18 cellular contexts compared by ENCODE assay signal in the genomic region with DNA sequence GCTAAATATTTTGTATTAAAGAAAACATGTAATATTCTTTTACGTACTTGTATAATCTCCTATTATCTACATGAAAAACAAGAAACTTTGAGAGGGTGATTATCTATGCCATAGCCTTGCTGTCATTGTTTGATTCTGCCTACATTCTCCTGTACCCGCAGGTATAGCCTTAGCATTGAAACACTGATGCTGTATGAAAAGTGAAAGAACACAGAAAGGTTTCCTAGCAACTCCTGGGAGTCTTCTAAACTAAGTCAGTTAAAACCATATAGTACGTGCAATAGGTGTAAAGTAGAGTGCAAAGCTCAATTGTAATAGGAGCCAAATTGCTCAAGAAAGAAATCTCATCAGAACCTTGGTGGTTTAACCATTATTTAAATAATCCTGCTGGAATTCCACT.
DNase-seq lines count a peak whose midpoint lies in the region; ATAC-seq and TF ChIP-seq lines count a peak whose summit lies in the region.
"Had no signal": no experiment of that assay in that cellular context is flagged by ENCODE, and none has a peak within 500 bp of the region (broad histone marks: within the 10 kb centered on the region; RNA-seq: fewer than 3 reads in every experiment).

No MANE protein-coding gene starts in this region.

- peak overlapping the region; percentile 82 for H3K27ac ChIP-seq in A673 (ENCODE audit: low read depth, low read length, poor library complexity, severe bottlenecking)
- H3K27ac ChIP-seq in OCI-LY3 (ENCODE audit: low read length), result no peak overlapping the region
- no peak overlapping the region for H3K27ac ChIP-seq in right cardiac atrium (ENCODE audit: low read length)

- peaks cover 13% of the 10 kb centered on the region for H3K9me3 ChIP-seq in A673 (ENCODE audit: low read depth, low read length, poor library complexity, severe bottlenecking)
- H3K9me3 ChIP-seq in OCI-LY3 (ENCODE audit: insufficient read depth, low read length), result no peaks in the 10 kb centered on the region
- H3K9me3 ChIP-seq in right cardiac atrium (ENCODE audit: control insufficient read depth, low read length), result no peaks in the 10 kb centered on the region
- H3K9me3 ChIP-seq: BE2C had no signal

- BruUV-seq in A673 (replicated peaks; lab: Mats Ljungman, UMichigan), result no TSS peak

- H3K36me3 ChIP-seq in A673 (ENCODE audit: insufficient read depth, low read length, poor library complexity, severe bottlenecking), result peaks cover 11% of the 10 kb centered on the region
- no peaks in the 10 kb centered on the region for H3K36me3 ChIP-seq in OCI-LY3 (replicated peaks; ENCODE audit: low read depth, low read length)
- H3K36me3 ChIP-seq: BE2C had no signal

- CTCF ChIA-PET in A673 (lab: Charles Lee), result no interaction called here

- TF ChIP-seq CTCF in A673 (conservative IDR thresholded peaks at IDR 0.05; ENCODE audit: low read depth, low read length), result no peak
- TF ChIP-seq CTCF in OCI-LY3 (IDR thresholded peaks at IDR 0.05; ENCODE audit: low read depth, low read length), result no peak
- no peak for TF ChIP-seq CTCF in nephron (IDR thresholded peaks at IDR 0.05; ENCODE audit: unreplicated experiment in 3 of 3)

- H3K27me3 Mint-ChIP-seq in nephron (ENCODE audit: low read depth), result no peaks in the 10 kb centered on the region
- H3K27me3 Mint-ChIP-seq: CD4-positive, CD25-positive, alpha-beta regulatory T cell; CD8-positive, alpha-beta memory T cell had no signal

- ATAC-seq in right cardiac atrium, result no peak
- ATAC-seq: GM23338 had no signal

- 81% methylated on average over 3 of the region's 3 CpGs for WGBS in right cardiac atrium

- intact Hi-C loops in A673 (cut with micrococcal nuclease; ENCODE audit: unreplicated experiment) (loop anchor here (5.0 to 10.0 kb wide), 2 partner anchors 324 to 486 kb away; no protein-coding TSS in a partner anchor), right cardiac atrium (cut with DNase I) (no loop called here)

- H4K20me1 ChIP-seq in OCI-LY3 (ENCODE audit: insufficient read depth, low read length), result no peaks in the 10 kb centered on the region

- no peaks in the 10 kb centered on the region for H3K79me2 ChIP-seq in OCI-LY3 (ENCODE audit: low read length)

- peak overlapping the region; percentile 20 to 89 (median 69) for H3K27ac Mint-ChIP-seq in nephron
- H3K27ac Mint-ChIP-seq: CD4-positive, CD25-positive, alpha-beta regulatory T cell; CD8-positive, alpha-beta memory T cell; GM23338 had no signal

- H3K4me1 Mint-ChIP-seq in nephron, result peaks cover 6% of the 10 kb centered on the region
- H3K4me1 Mint-ChIP-seq: CD4-positive, CD25-positive, alpha-beta regulatory T cell; CD8-positive, alpha-beta memory T cell had no signal

- DNase-seq in A673 (ENCODE audit: low spot score), result peak; percentile 11
- peak; percentile 1 for DNase-seq in ELR (ENCODE audit: low read depth)
- DNase-seq in right cardiac atrium, result no peak
- no peak for DNase-seq in inferior parietal cortex (ENCODE audit: extremely low spot score)
- no peak for DNase-seq in NCI-H82 treated with DMSO at 0.1 percent for 48 hours (lab: John Stamatoyannopoulos, UW; ENCODE audit: unreplicated experiment)
- DNase-seq: ACHN; BE2C; C1 segment of cervical spinal cord; CD4-positive, CD25-positive, alpha-beta regulatory T cell; CD8-positive, alpha-beta memory T cell; COR-L47; DMS 273 treated with DMSO at 0.1 percent for 48 hours; DMS53; GDM1; HCEC 1CT had no signal

- H3K9me3 Mint-ChIP-seq in nephron, result no peaks in the 10 kb centered on the region

- no peaks in the 10 kb centered on the region for H3K36me3 Mint-ChIP-seq in nephron (ENCODE audit: low read depth)
- H3K36me3 Mint-ChIP-seq: CD4-positive, CD25-positive, alpha-beta regulatory T cell; CD8-positive, alpha-beta memory T cell had no signal

- H3K4me2 ChIP-seq in OCI-LY3 (ENCODE audit: low read length), result no peak overlapping the region; the same call in 1 of the 2 replicates
- H3K4me2 ChIP-seq: GM23338 had no signal

- 0 out of 2 replicates have a peak overlapping the region, but pooled peaks have one; percentile 6 for H2AFZ ChIP-seq in OCI-LY3 (ENCODE audit: low read depth, low read length)
- H2AFZ ChIP-seq: GM23338 had no signal

- no peak overlapping the region for H3K4me3 Mint-ChIP-seq in nephron
- H3K4me3 Mint-ChIP-seq: CD4-positive, CD25-positive, alpha-beta regulatory T cell; CD8-positive, alpha-beta memory T cell; GM23338 had no signal

- H3K4me1 ChIP-seq in A673 (ENCODE audit: insufficient read depth, low read length, poor library complexity, severe bottlenecking), result peaks cover 21% of the 10 kb centered on the region
- H3K4me1 ChIP-seq in OCI-LY3 (ENCODE audit: low read length), result no peaks in the 10 kb centered on the region
- H3K4me1 ChIP-seq in right cardiac atrium (ENCODE audit: control insufficient read depth, insufficient read depth, low read length), result no peaks in the 10 kb centered on the region

- no peak overlapping the region for H3K4me3 ChIP-seq in A673 (ENCODE audit: low read depth, low read length, poor library complexity, severe bottlenecking)
- H3K4me3 ChIP-seq in OCI-LY3 (ENCODE audit: low read length), result no peak overlapping the region
- no peak overlapping the region for H3K4me3 ChIP-seq in right cardiac atrium (ENCODE audit: low read length)
- H3K4me3 ChIP-seq: GM23338 had no signal

- no peak overlapping the region for H3K9ac ChIP-seq in OCI-LY3 (ENCODE audit: low read length)

- H3K27me3 ChIP-seq in A673 (replicated peaks; ENCODE audit: insufficient read depth, low read depth, low read length, poor library complexity), result no peaks in the 10 kb centered on the region
- no peaks in the 10 kb centered on the region for H3K27me3 ChIP-seq in OCI-LY3 (ENCODE audit: low read depth, low read length)
- no peaks in the 10 kb centered on the region for H3K27me3 ChIP-seq in right cardiac atrium (ENCODE audit: control insufficient read depth, insufficient read depth)
- H3K27me3 ChIP-seq: BE2C had no signal

- POLR2A ChIA-PET in A673 (lab: Charles Lee; ENCODE audit: low non-redundant PET), result no interaction called here

Comparison
In these comparisons a context has a peak if more than half of its experiments do, and no peak if none do; other contexts are left out.
1. DNase-seq: peak in A673 (single experiment) and ELR (single experiment); none in right cardiac atrium (0 of 3), inferior parietal cortex (single experiment) and NCI-H82 treated with DMSO at 0.1 percent for 48 hours (single experiment).